In the genomic region with DNA sequence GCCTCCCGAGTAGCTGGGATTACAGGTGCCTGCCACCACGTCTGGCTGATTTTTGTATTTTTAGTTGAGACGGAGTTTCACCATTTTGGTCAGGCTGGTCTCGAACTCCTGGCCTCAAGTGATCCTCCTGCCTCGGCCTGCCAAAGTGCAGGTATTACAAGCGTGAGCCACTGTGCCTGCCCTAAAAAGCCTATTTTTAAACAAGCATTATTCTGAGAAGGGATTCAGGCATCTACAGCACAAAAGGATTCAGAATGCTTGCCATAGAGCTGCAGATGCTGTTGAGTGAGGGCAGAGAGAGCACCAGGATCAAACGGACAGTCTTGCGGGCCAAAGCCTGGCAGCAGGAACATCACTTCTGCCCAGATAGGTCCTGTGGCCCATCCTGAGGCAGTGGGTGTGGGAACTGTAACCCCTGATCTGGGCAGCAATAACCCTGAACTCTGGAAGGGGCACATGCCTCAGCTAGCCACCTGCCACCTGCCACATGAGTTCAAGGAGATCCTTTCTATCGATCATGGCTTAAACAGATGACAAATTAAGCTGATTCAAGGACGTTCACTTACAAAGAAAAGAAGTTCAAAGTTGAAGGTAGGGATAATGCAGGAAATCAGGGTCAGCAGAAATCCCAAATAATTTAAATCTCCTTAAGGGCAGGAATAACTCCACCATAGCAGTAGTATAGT, we compare ENCODE assay signal across 1 cellular context.
TF ChIP-seq lines count a peak whose summit lies in the region.

No MANE protein-coding gene starts in this region.

TF ChIP-seq in HepG2, 621 proteins besides CTCF, POLR2A, EP300 and RAD21 (continued from another document):
- TF ChIP-seq, protein P1, sequence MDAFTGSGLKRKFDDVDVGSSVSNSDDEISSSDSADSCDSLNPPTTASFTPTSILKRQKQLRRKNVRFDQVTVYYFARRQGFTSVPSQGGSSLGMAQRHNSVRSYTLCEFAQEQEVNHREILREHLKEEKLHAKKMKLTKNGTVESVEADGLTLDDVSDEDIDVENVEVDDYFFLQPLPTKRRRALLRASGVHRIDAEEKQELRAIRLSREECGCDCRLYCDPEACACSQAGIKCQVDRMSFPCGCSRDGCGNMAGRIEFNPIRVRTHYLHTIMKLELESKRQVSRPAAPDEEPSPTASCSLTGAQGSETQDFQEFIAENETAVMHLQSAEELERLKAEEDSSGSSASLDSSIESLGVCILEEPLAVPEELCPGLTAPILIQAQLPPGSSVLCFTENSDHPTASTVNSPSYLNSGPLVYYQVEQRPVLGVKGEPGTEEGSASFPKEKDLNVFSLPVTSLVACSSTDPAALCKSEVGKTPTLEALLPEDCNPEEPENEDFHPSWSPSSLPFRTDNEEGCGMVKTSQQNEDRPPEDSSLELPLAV (CRISPR knock-in tag; conservative IDR thresholded peaks at IDR 0.05; ENCODE audit: low read depth): no peak
- TF ChIP-seq ZBTB7B (CRISPR knock-in tag; IDR thresholded peaks at IDR 0.05) (no peak), SRF (IDR thresholded peaks at IDR 0.05; ENCODE audit: low read depth, low read length) (no peak), ZFP41 (CRISPR knock-in tag; IDR thresholded peaks at IDR 0.05; ENCODE audit: borderline replicate concordance) (no peak), MLLT10 (CRISPR knock-in tag; IDR thresholded peaks at IDR 0.05) (no peak), ZNF292 (CRISPR knock-in tag; IDR thresholded peaks at IDR 0.05; ENCODE audit: borderline replicate concordance, low read depth) (0 out of 2 replicates have a peak, but pooled peaks have one; percentile 55), YY1 (IDR thresholded peaks at IDR 0.05; ENCODE audit: insufficient read depth, insufficient replicate concordance, low read depth, low read length) (no peak), ZNF337 (CRISPR knock-in tag; IDR thresholded peaks at IDR 0.05; ENCODE audit: borderline replicate concordance, low read depth) (no peak), U2AF1 (optimal IDR thresholded peaks at IDR 0.05; ENCODE audit: low read depth, low read length) (no peak), ZNF441 (CRISPR knock-in tag; IDR thresholded peaks at IDR 0.05; ENCODE audit: borderline replicate concordance) (no peak)
- TF ChIP-seq, protein P2, sequence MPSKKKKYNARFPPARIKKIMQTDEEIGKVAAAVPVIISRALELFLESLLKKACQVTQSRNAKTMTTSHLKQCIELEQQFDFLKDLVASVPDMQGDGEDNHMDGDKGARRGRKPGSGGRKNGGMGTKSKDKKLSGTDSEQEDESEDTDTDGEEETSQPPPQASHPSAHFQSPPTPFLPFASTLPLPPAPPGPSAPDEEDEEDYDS (CRISPR knock-in tag; IDR thresholded peaks at IDR 0.05): no peak
- TF ChIP-seq, protein P3, sequence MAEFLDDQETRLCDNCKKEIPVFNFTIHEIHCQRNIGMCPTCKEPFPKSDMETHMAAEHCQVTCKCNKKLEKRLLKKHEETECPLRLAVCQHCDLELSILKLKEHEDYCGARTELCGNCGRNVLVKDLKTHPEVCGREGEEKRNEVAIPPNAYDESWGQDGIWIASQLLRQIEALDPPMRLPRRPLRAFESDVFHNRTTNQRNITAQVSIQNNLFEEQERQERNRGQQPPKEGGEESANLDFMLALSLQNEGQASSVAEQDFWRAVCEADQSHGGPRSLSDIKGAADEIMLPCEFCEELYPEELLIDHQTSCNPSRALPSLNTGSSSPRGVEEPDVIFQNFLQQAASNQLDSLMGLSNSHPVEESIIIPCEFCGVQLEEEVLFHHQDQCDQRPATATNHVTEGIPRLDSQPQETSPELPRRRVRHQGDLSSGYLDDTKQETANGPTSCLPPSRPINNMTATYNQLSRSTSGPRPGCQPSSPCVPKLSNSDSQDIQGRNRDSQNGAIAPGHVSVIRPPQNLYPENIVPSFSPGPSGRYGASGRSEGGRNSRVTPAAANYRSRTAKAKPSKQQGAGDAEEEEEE (CRISPR knock-in tag; IDR thresholded peaks at IDR 0.05; ENCODE audit: borderline replicate concordance): no peak
TF ChIP-seq in HepG2: peak in this region for 32.
